16 cellular contexts compared by ENCODE assay signal in genomic region chr5:67548520-67549262, GRCh38.
DNase-seq lines count a peak whose midpoint lies in the region; ATAC-seq and TF ChIP-seq lines count a peak whose summit lies in the region.
"Had no signal": no experiment of that assay in that cellular context is flagged by ENCODE, and none has a peak within 500 bp of the region (broad histone marks: within the 10 kb centered on the region; RNA-seq: fewer than 3 reads in every experiment).

No MANE protein-coding gene starts in this region.

- intact Hi-C loops in activated CD8-positive, alpha-beta T cell treated with anti-CD3 and anti-CD28 coated beads for 36 hours (cut with micrococcal nuclease): no loop called here
- intact Hi-C loops in left lung (cut with DNase I) (no loop called here), gastrocnemius medialis (cut with DNase I; ENCODE audit: low total_unique reads) (no loop called here)

- CTCF ChIA-PET in activated CD8-positive, alpha-beta T cell treated with anti-CD3 and anti-CD28 coated beads, Interleukin-2, amount 10 ng/mL, durations not matched to agents 7 days and 5 days (lab: Charles Lee): no interaction called here
- CTCF ChIA-PET in activated CD8-positive, alpha-beta T cell treated with anti-CD3 and anti-CD28 coated beads for 36 hours (lab: Charles Lee): no interaction called here

- H3K27me3 ChIP-seq in left lung (no peaks in the 10 kb centered on the region), gastrocnemius medialis (no peaks in the 10 kb centered on the region)

- ATAC-seq in activated CD8-positive, alpha-beta T cell treated with anti-CD3 and anti-CD28 coated beads, Interleukin-2, amount 10 ng/mL, durations not matched to agents 7 days and 5 days: no peak
- no peak for ATAC-seq in activated CD8-positive, alpha-beta T cell treated with anti-CD3 and anti-CD28 coated beads for 36 hours
- ATAC-seq in T-helper 17 cell: no peak
- peak; percentile 68 for ATAC-seq in left lung
- peak; percentile 69 to 72 for ATAC-seq in gastrocnemius medialis
- no peak for ATAC-seq in HG02610 (IDR thresholded peaks at IDR 0.05; ENCODE audit: unreplicated experiment)
- no peak for ATAC-seq in HG02759 (IDR thresholded peaks at IDR 0.05; ENCODE audit: unreplicated experiment)
- no peak for ATAC-seq in HG02884 (IDR thresholded peaks at IDR 0.05; ENCODE audit: unreplicated experiment)
- ATAC-seq: left cardiac atrium had no signal

- POLR2A ChIA-PET in activated CD8-positive, alpha-beta T cell treated with anti-CD3 and anti-CD28 coated beads, Interleukin-2, amount 10 ng/mL, durations not matched to agents 7 days and 5 days (lab: Charles Lee): no interaction called here
- POLR2A ChIA-PET in activated CD8-positive, alpha-beta T cell treated with anti-CD3 and anti-CD28 coated beads for 36 hours (lab: Charles Lee): no interaction called here

- no peak for TF ChIP-seq POLR2A in gastrocnemius medialis (IDR thresholded peaks at IDR 0.05)

- no peaks in the 10 kb centered on the region for H3K27me3 Mint-ChIP-seq in activated CD8-positive, alpha-beta T cell treated with anti-CD3 and anti-CD28 coated beads, Interleukin-2, amount 10 ng/mL, durations not matched to agents 7 days and 5 days (ENCODE audit: low read depth)
- no peaks in the 10 kb centered on the region for H3K27me3 Mint-ChIP-seq in activated CD8-positive, alpha-beta T cell treated with anti-CD3 and anti-CD28 coated beads for 36 hours
- no peaks in the 10 kb centered on the region for H3K27me3 Mint-ChIP-seq in T-helper 17 cell
- H3K27me3 Mint-ChIP-seq: CD4-positive, alpha-beta T cell; naive B cell had no signal

- peak overlapping the region in 1 of 2 donors; percentile 22 for H3K27ac ChIP-seq in left lung
- H3K27ac ChIP-seq in gastrocnemius medialis: no peak overlapping the region
- H3K27ac ChIP-seq: WERI-Rb-1 had no signal

- peak overlapping the region; percentile 9 for H3K4me3 Mint-ChIP-seq in activated CD8-positive, alpha-beta T cell treated with anti-CD3 and anti-CD28 coated beads, Interleukin-2, amount 10 ng/mL, durations not matched to agents 7 days and 5 days
- no peak overlapping the region for H3K4me3 Mint-ChIP-seq in activated CD8-positive, alpha-beta T cell treated with anti-CD3 and anti-CD28 coated beads for 36 hours
- H3K4me3 Mint-ChIP-seq in T-helper 17 cell: peak overlapping the region; percentile 56
- H3K4me3 Mint-ChIP-seq: naive B cell had no signal

- in situ Hi-C loops in gastrocnemius medialis (cut with MboI; ENCODE audit: low sequenced_read_pairs in 4 of 4): no loop called here

- H3K9me3 Mint-ChIP-seq in activated CD8-positive, alpha-beta T cell treated with anti-CD3 and anti-CD28 coated beads, Interleukin-2, amount 10 ng/mL, durations not matched to agents 7 days and 5 days (ENCODE audit: insufficient read depth): no peaks in the 10 kb centered on the region
- no peaks in the 10 kb centered on the region for H3K9me3 Mint-ChIP-seq in activated CD8-positive, alpha-beta T cell treated with anti-CD3 and anti-CD28 coated beads for 36 hours
- H3K9me3 Mint-ChIP-seq: CD4-positive, alpha-beta T cell had no signal

- no peak for TF ChIP-seq CTCF in activated CD8-positive, alpha-beta T cell treated with anti-CD3 and anti-CD28 coated beads for 36 hours (IDR thresholded peaks at IDR 0.05)
- TF ChIP-seq CTCF in left lung (IDR thresholded peaks at IDR 0.05) (no peak), gastrocnemius medialis (IDR thresholded peaks at IDR 0.05 in 4 of 5, conservative IDR thresholded peaks at IDR 0.05 in 1 of 5) (no peak)

- H3K4me1 ChIP-seq in left lung (peaks cover 0 to 5% of the 10 kb centered on the region in 2 donors), gastrocnemius medialis (peaks cover 8 to 14% of the 10 kb centered on the region in 2 donors)

- peaks cover 6% of the 10 kb centered on the region for H3K4me1 Mint-ChIP-seq in activated CD8-positive, alpha-beta T cell treated with anti-CD3 and anti-CD28 coated beads, Interleukin-2, amount 10 ng/mL, durations not matched to agents 7 days and 5 days (ENCODE audit: low read depth)
- H3K4me1 Mint-ChIP-seq in activated CD8-positive, alpha-beta T cell treated with anti-CD3 and anti-CD28 coated beads for 36 hours (ENCODE audit: low read depth): peaks cover 8% of the 10 kb centered on the region
- peaks cover 11% of the 10 kb centered on the region for H3K4me1 Mint-ChIP-seq in T-helper 17 cell

- no peak for DNase-seq in activated CD8-positive, alpha-beta T cell treated with anti-CD3 and anti-CD28 coated beads, Interleukin-2, amount 10 ng/mL, durations not matched to agents 7 days and 5 days
- no peak for DNase-seq in activated CD8-positive, alpha-beta T cell treated with anti-CD3 and anti-CD28 coated beads for 36 hours
- DNase-seq in T-helper 17 cell (no peak), left lung (no peak), gastrocnemius medialis (no peak)
- DNase-seq: ACHN; activated gamma-delta T cell treated with Interleukin-2 at 50 U/mL for 16 hours; CD4-positive, alpha-beta T cell; left cardiac atrium; naive B cell; NCI-H774; stimulated activated naive CD4-positive, alpha-beta T cell treated with Interleukin-2 at 50 U/mL for 16 hours; WERI-Rb-1 had no signal

- H3K9me3 ChIP-seq in T-helper 17 cell (ENCODE audit: control insufficient read depth, low read length, poor library complexity, severe bottlenecking): no peaks in the 10 kb centered on the region
- H3K9me3 ChIP-seq in left lung: no peaks in the 10 kb centered on the region
- H3K9me3 ChIP-seq in gastrocnemius medialis: no peaks in the 10 kb centered on the region

- H3K4me3 ChIP-seq in left lung: no peak overlapping the region
- no peak overlapping the region for H3K4me3 ChIP-seq in gastrocnemius medialis

- H3K36me3 Mint-ChIP-seq in activated CD8-positive, alpha-beta T cell treated with anti-CD3 and anti-CD28 coated beads, Interleukin-2, amount 10 ng/mL, durations not matched to agents 7 days and 5 days (ENCODE audit: low read depth): no peaks in the 10 kb centered on the region
- H3K36me3 Mint-ChIP-seq in activated CD8-positive, alpha-beta T cell treated with anti-CD3 and anti-CD28 coated beads for 36 hours (ENCODE audit: low read depth): no peaks in the 10 kb centered on the region
- H3K36me3 Mint-ChIP-seq in T-helper 17 cell (ENCODE audit: low read depth): no peaks in the 10 kb centered on the region

- H3K36me3 ChIP-seq in left lung (no peaks in the 10 kb centered on the region), gastrocnemius medialis (no peaks in the 10 kb centered on the region)
- H3K36me3 ChIP-seq: WERI-Rb-1 had no signal

- H3K27ac Mint-ChIP-seq in activated CD8-positive, alpha-beta T cell treated with anti-CD3 and anti-CD28 coated beads, Interleukin-2, amount 10 ng/mL, durations not matched to agents 7 days and 5 days: no peak overlapping the region
- H3K27ac Mint-ChIP-seq in activated CD8-positive, alpha-beta T cell treated with anti-CD3 and anti-CD28 coated beads for 36 hours: no peak overlapping the region
- peak overlapping the region; percentile 37 for H3K27ac Mint-ChIP-seq in T-helper 17 cell
- H3K27ac Mint-ChIP-seq: CD4-positive, alpha-beta T cell; naive B cell had no signal

Comparison
In these comparisons a context has a peak if more than half of its experiments do, and no peak if none do; other contexts are left out.
1. ATAC-seq: peak in left lung (single experiment) and gastrocnemius medialis (2 of 2); none in activated CD8-positive, alpha-beta T cell treated with anti-CD3 and anti-CD28 coated beads, Interleukin-2, amount 10 ng/mL, durations not matched to agents 7 days and 5 days (single experiment), activated CD8-positive, alpha-beta T cell treated with anti-CD3 and anti-CD28 coated beads for 36 hours (single experiment), T-helper 17 cell (single experiment), HG02610 (single experiment), HG02759 (single experiment) and HG02884 (single experiment).